In genomic region chr14:97625512-97625911, GRCh38 we compare ENCODE assay signal across 17 cellular contexts.
"Had no signal": no experiment of that assay in that cellular context is flagged by ENCODE, and none has a peak within 500 bp of the region (broad histone marks: within the 10 kb centered on the region; RNA-seq: fewer than 3 reads in every experiment).

No MANE protein-coding gene starts in this region.

- H3K36me3 ChIP-seq: esophagus muscularis mucosa, neutrophil, stomach, upper lobe of left lung had no signal

- H3K4me1 ChIP-seq: esophagus muscularis mucosa, parathyroid adenoma, stomach, testis, upper lobe of left lung had no signal

- DNase-seq: activated CD4-positive, alpha-beta T cell treated with anti-CD3 and anti-CD28 coated beads for 36 hours; activated CD8-positive, alpha-beta T cell treated with anti-CD3 and anti-CD28 coated beads for 36 hours; activated gamma-delta T cell; activated T-cell treated with anti-CD3 and anti-CD28 coated beads, Interleukin-2, amount 50 U/mL, for 48 hours; amniotic stem cell; kidney glomerular epithelial cell; mesenchymal stem cell; naive thymus-derived CD8-positive, alpha-beta T cell; retina; stimulated activated CD4-positive, alpha-beta T cell treated with anti-CD3 and anti-CD28 coated beads, Interleukin-12 subunit alpha, Interleukin-12 subunit beta, amount 100 ng/mL, for 4 hours; stimulated activated CD4-positive, alpha-beta T cell treated with anti-CD3 and anti-CD28 coated beads, Interleukin-2, amount 100 ng/mL, for 24 hours; stomach; testis; upper lobe of left lung had no signal

- H3K9me3 ChIP-seq: esophagus muscularis mucosa, neutrophil, stomach, testis, upper lobe of left lung had no signal

- H3K4me3 ChIP-seq: esophagus muscularis mucosa, stomach, testis, upper lobe of left lung had no signal

- H3K79me2 ChIP-seq: parathyroid adenoma had no signal

- H3K9ac ChIP-seq: parathyroid adenoma had no signal

- H3K27me3 ChIP-seq: stomach, testis, upper lobe of left lung had no signal

- H2AFZ ChIP-seq: parathyroid adenoma had no signal

- H3K27ac ChIP-seq: esophagus muscularis mucosa, neutrophil, parathyroid adenoma, stomach, testis, upper lobe of left lung had no signal

- ATAC-seq: activated CD4-positive, alpha-beta T cell treated with anti-CD3 and anti-CD28 coated beads for 36 hours; activated CD8-positive, alpha-beta T cell treated with anti-CD3 and anti-CD28 coated beads for 36 hours; naive thymus-derived CD8-positive, alpha-beta T cell had no signal
